8 cellular contexts compared by ENCODE assay signal in genomic region chr18:76450912-76451421, GRCh38. TPM values are rescaled to one million over a fixed set of nuclear protein-coding genes. Genes with fewer than 3 reads are reported as not detected.
DNase-seq lines count a peak whose midpoint lies in the region; ATAC-seq and TF ChIP-seq lines count a peak whose summit lies in the region.

No MANE protein-coding gene starts in this region.

- H3K27ac ChIP-seq in VCaP: peak overlapping the region; percentile 38; the same call in 1 of the 2 replicates
- peak overlapping the region; percentile 82 to 90 (median 86) for H3K27ac ChIP-seq in esophagus muscularis mucosa (replicated peaks in 1 of 4)

- ATAC-seq in HG03354 (IDR thresholded peaks at IDR 0.05; ENCODE audit: poor library complexity, severe bottlenecking, unreplicated experiment) (peak; percentile 42), HG02840 (IDR thresholded peaks at IDR 0.05; ENCODE audit: low FRiP score, unreplicated experiment) (no peak)

- no peak for TF ChIP-seq CTCF in VCaP (conservative IDR thresholded peaks at IDR 0.05)
- no peak for TF ChIP-seq CTCF in esophagus muscularis mucosa (IDR thresholded peaks at IDR 0.05)

- H3K9ac ChIP-seq in ES-I3 (ENCODE audit: low read depth, low read length) (peak overlapping the region; percentile 52), mucosa of stomach (ENCODE audit: low read length) (peak overlapping the region; percentile 70)

- DNase-seq in esophagus muscularis mucosa (ENCODE audit: extremely low spot score) (no peak), ureter (ENCODE audit: low spot score) (peak; percentile 61), NCI-H2171 (lab: John Stamatoyannopoulos, UW) (no peak)

- H3K4me1 ChIP-seq in ES-I3 (ENCODE audit: insufficient read depth, low read length): peaks cover 15% of the 10 kb centered on the region
- H3K4me1 ChIP-seq in esophagus muscularis mucosa: peaks cover 50 to 93% (median 90%) of the 10 kb centered on the region in 4 donors
- peaks cover 14% of the 10 kb centered on the region for H3K4me1 ChIP-seq in mucosa of stomach (ENCODE audit: control insufficient read depth, insufficient read depth, low read length)

- no peaks in the 10 kb centered on the region for H3K36me3 ChIP-seq in ES-I3 (ENCODE audit: insufficient read depth, low read length)
- H3K36me3 ChIP-seq in esophagus muscularis mucosa: no peaks in the 10 kb centered on the region
- no peaks in the 10 kb centered on the region for H3K36me3 ChIP-seq in mucosa of stomach (ENCODE audit: control insufficient read depth, insufficient read depth, low read length)

- no peak for TF ChIP-seq POLR2A in esophagus muscularis mucosa (IDR thresholded peaks at IDR 0.05; ENCODE audit: low read depth)

- H3K27me3 ChIP-seq in esophagus muscularis mucosa (no peaks in the 10 kb centered on the region), mucosa of stomach (ENCODE audit: control insufficient read depth, insufficient read depth, low read length) (no peaks in the 10 kb centered on the region)

- 0% methylated on average over 25 of the region's 25 CpGs for WGBS in esophagus muscularis mucosa

- TF ChIP-seq EP300 in esophagus muscularis mucosa (IDR thresholded peaks at IDR 0.05): no peak

- H3K9me3 ChIP-seq in ES-I3 (ENCODE audit: control insufficient read depth, insufficient read depth, low read length) (no peaks in the 10 kb centered on the region), esophagus muscularis mucosa (no peaks in the 10 kb centered on the region), mucosa of stomach (ENCODE audit: control insufficient read depth, low read length) (no peaks in the 10 kb centered on the region)

- peak overlapping the region; percentile 58 to 70 (median 64) for H3K4me3 ChIP-seq in esophagus muscularis mucosa
- H3K4me3 ChIP-seq in mucosa of stomach (ENCODE audit: low read length): peak overlapping the region; percentile 48

- intact Hi-C loops in esophagus muscularis mucosa (cut with DNase I): loop anchor here (5.0 kb wide), 1 partner anchor 36 kb away; no protein-coding TSS in a partner anchor

RNA-seq across cellular contexts. Expression of gene ZNF516, which starts 44.1 kb away (rescaled TPM):
- total RNA-seq in esophagus muscularis mucosa: 10 to 100 TPM; 28.5 to 44.9 (median 35.8) TPM
- 75.6 TPM for total RNA-seq in ureter
